ENCODE assay signal across 8 cellular contexts in the genomic region with DNA sequence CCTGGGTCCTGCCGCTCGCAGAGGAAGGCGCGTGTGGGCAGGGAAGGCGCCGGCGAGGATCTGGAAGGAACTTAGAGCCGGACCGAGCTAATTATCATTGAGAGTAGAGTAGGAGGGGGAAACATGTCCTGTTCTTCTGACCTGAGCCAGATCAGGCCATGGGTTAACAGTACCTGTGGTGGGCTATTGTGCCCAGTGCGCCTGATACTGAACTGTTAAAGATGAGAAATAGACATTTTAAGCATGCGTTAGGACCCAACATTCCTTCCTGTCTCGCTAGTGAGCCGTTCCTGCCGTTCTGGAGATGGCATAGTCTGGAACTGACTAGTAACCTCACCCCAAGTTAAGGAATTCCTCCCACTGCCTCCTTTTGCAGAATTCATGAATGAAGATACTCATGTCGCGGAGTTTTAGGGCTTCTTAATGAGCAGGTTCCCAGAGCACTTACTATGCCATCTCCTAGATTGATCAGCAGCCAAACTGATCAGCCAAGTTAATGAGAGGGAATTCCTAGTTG. TPM values are rescaled to one million over a fixed set of nuclear protein-coding genes. Genes with fewer than 3 reads are reported as not detected.
DNase-seq lines count a peak whose midpoint lies in the region; ATAC-seq and TF ChIP-seq lines count a peak whose summit lies in the region.

No MANE protein-coding gene starts in this region.

- H3K36me3 ChIP-seq in PC-9 (ENCODE audit: low read depth) (peaks cover 26% of the 10 kb centered on the region), neutrophil (peaks cover 23% of the 10 kb centered on the region)

- peak; percentile 35 for DNase-seq in AG08396 (ENCODE audit: low spot score)
- no peak for DNase-seq in PC-9
- peak; percentile 38 for DNase-seq in epithelial cell of esophagus (ENCODE audit: low read depth)
- DNase-seq in cerebellar nuclear complex (lab: John Stamatoyannopoulos, UW): no peak
- no peak for DNase-seq in iPS-NIHi11 (ENCODE audit: low spot score)
- no peak for DNase-seq in NCI-H1048 (lab: John Stamatoyannopoulos, UW)

- H4K20me1 ChIP-seq in PC-9 (ENCODE audit: insufficient read depth): peaks cover 17% of the 10 kb centered on the region; the same call in 1 of the 2 replicates

- H3K9me2 ChIP-seq in PC-9 (ENCODE audit: insufficient read depth): no peaks in the 10 kb centered on the region

- CTCF ChIA-PET in PC-9 (lab: Charles Lee): interaction anchor here (0.6 to 1.2 kb wide), 3 partner anchors 62 to 461 kb away, joined by 3 to 4 read pairs (median 3); no protein-coding TSS in a partner anchor

- H3K4me2 ChIP-seq in PC-9: peak overlapping the region; percentile 91

- intact Hi-C loops in PC-9 (cut with micrococcal nuclease; ENCODE audit: unreplicated experiment): no loop called here

- peaks cover 4% of the 10 kb centered on the region; the same call in 1 of the 2 replicates for H3F3A ChIP-seq in PC-9 (ENCODE audit: insufficient read depth, low read depth)

- no peak for TF ChIP-seq CTCF in PC-9 (conservative IDR thresholded peaks at IDR 0.05)
- no peak for TF ChIP-seq CTCF in epithelial cell of esophagus (IDR thresholded peaks at IDR 0.05; ENCODE audit: insufficient read depth, low read depth, low read length, missing control alignments)
- no peak for TF ChIP-seq CTCF in neutrophil (IDR thresholded peaks at IDR 0.05)

- H3K27ac ChIP-seq in PC-9 (peak overlapping the region; percentile 56), neutrophil (peak overlapping the region; percentile 95)

- peaks cover 27% of the 10 kb centered on the region for H3K4me1 ChIP-seq in PC-9 (replicated peaks; ENCODE audit: insufficient read depth)
- H3K4me1 ChIP-seq in neutrophil (ENCODE audit: control insufficient read depth in 1 of 2, insufficient read depth in 1 of 2, low read depth in 1 of 2, low read length in 1 of 2): peaks cover 21 to 28% of the 10 kb centered on the region in 2 experiments

- H3K79me2 ChIP-seq in PC-9 (ENCODE audit: low read depth): peaks cover 32% of the 10 kb centered on the region

- H3K9me3 ChIP-seq in PC-9 (ENCODE audit: insufficient read depth, low read depth) (no peaks in the 10 kb centered on the region), neutrophil (no peaks in the 10 kb centered on the region)

- H3K4me3 ChIP-seq in PC-9 (peak overlapping the region; percentile 89), epithelial cell of esophagus (ENCODE audit: low read length) (peak overlapping the region; percentile 77), neutrophil (ENCODE audit: low read depth in 1 of 2, low read length in 1 of 2) (peak overlapping the region; percentile 87 to 99)

- POLR2A ChIA-PET in PC-9 (lab: Charles Lee; ENCODE audit: unreplicated experiment): interaction anchor here (0.6 to 0.9 kb wide), 3 partner anchors 10 to 1471 kb away, joined by 3 to 11 read pairs (median 4); no protein-coding TSS in a partner anchor

- BruUV-seq in PC-9 (replicated peaks; lab: Mats Ljungman, UMichigan): no TSS peak

- H3K27me3 ChIP-seq in PC-9 (ENCODE audit: insufficient read depth, low read depth): no peaks in the 10 kb centered on the region
- H3K27me3 ChIP-seq in neutrophil: no peaks in the 10 kb centered on the region

- peak overlapping the region; percentile 95 for H2AFZ ChIP-seq in PC-9

- ATAC-seq in GM21423 (IDR thresholded peaks at IDR 0.05; ENCODE audit: unreplicated experiment): peak; percentile 22

RNA-seq across cellular contexts. Expression of a gene that starts 0.9 kb away (rescaled TPM):
- total RNA-seq in PC-9 (2021): 32.1 and 36.5 TPM in 2 replicates

RNA-seq across cellular contexts. Expression of a gene that starts 35.2 kb away (rescaled TPM):
- not detected in 2 replicates for total RNA-seq in PC-9 (2021)

RNA-seq across cellular contexts. Expression of a gene that starts 50.7 kb away (rescaled TPM):
- 143 and 147 TPM in 2 replicates for total RNA-seq in PC-9 (2021)

Comparison
In these comparisons a context has a peak if more than half of its experiments do, and no peak if none do; other contexts are left out.
1. DNase-seq: peak in AG08396 (single experiment) and epithelial cell of esophagus (single experiment); none in PC-9 (0 of 2), cerebellar nuclear complex (0 of 2), iPS-NIHi11 (single experiment) and NCI-H1048 (single experiment).
2. Peak in every context shown above with its lines, with median percentiles within 50 percentile points of each other: H3K4me3 ChIP-seq.